Comparison of ENCODE assay signal across 1 cellular context in genomic region chr18:79393626-79394401, GRCh38.
TF ChIP-seq lines count a peak whose summit lies in the region.

No MANE protein-coding gene starts in this region.

TF ChIP-seq in HEK293, 187 proteins besides CTCF, POLR2A, EP300 and RAD21 (continued from another document):
- TF ChIP-seq, protein P1, sequence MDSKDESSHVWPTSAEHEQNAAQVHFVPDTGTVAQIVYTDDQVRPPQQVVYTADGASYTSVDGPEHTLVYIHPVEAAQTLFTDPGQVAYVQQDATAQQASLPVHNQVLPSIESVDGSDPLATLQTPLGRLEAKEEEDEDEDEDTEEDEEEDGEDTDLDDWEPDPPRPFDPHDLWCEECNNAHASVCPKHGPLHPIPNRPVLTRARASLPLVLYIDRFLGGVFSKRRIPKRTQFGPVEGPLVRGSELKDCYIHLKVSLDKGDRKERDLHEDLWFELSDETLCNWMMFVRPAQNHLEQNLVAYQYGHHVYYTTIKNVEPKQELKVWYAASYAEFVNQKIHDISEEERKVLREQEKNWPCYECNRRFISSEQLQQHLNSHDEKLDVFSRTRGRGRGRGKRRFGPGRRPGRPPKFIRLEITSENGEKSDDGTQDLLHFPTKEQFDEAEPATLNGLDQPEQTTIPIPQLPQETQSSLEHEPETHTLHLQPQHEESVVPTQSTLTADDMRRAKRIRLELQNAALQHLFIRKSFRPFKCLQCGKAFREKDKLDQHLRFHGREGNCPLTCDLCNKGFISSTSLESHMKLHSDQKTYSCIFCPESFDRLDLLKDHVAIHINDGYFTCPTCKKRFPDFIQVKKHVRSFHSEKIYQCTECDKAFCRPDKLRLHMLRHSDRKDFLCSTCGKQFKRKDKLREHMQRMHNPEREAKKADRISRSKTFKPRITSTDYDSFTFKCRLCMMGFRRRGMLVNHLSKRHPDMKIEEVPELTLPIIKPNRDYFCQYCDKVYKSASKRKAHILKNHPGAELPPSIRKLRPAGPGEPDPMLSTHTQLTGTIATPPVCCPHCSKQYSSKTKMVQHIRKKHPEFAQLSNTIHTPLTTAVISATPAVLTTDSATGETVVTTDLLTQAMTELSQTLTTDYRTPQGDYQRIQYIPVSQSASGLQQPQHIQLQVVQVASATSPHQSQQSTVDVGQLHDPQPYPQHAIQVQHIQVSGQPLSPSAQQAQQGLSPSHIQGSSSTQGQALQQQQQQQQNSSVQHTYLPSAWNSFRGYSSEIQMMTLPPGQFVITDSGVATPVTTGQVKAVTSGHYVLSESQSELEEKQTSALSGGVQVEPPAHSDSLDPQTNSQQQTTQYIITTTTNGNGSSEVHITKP (tag by site-specific recombination; IDR thresholded peaks at IDR 0.05) = peak; percentile 84
- no peak for TF ChIP-seq ZNF621 (tag by site-specific recombination; IDR thresholded peaks at IDR 0.05)
- no peak for TF ChIP-seq ZNF624 (tag by site-specific recombination; IDR thresholded peaks at IDR 0.05)
- TF ChIP-seq, protein P2, sequence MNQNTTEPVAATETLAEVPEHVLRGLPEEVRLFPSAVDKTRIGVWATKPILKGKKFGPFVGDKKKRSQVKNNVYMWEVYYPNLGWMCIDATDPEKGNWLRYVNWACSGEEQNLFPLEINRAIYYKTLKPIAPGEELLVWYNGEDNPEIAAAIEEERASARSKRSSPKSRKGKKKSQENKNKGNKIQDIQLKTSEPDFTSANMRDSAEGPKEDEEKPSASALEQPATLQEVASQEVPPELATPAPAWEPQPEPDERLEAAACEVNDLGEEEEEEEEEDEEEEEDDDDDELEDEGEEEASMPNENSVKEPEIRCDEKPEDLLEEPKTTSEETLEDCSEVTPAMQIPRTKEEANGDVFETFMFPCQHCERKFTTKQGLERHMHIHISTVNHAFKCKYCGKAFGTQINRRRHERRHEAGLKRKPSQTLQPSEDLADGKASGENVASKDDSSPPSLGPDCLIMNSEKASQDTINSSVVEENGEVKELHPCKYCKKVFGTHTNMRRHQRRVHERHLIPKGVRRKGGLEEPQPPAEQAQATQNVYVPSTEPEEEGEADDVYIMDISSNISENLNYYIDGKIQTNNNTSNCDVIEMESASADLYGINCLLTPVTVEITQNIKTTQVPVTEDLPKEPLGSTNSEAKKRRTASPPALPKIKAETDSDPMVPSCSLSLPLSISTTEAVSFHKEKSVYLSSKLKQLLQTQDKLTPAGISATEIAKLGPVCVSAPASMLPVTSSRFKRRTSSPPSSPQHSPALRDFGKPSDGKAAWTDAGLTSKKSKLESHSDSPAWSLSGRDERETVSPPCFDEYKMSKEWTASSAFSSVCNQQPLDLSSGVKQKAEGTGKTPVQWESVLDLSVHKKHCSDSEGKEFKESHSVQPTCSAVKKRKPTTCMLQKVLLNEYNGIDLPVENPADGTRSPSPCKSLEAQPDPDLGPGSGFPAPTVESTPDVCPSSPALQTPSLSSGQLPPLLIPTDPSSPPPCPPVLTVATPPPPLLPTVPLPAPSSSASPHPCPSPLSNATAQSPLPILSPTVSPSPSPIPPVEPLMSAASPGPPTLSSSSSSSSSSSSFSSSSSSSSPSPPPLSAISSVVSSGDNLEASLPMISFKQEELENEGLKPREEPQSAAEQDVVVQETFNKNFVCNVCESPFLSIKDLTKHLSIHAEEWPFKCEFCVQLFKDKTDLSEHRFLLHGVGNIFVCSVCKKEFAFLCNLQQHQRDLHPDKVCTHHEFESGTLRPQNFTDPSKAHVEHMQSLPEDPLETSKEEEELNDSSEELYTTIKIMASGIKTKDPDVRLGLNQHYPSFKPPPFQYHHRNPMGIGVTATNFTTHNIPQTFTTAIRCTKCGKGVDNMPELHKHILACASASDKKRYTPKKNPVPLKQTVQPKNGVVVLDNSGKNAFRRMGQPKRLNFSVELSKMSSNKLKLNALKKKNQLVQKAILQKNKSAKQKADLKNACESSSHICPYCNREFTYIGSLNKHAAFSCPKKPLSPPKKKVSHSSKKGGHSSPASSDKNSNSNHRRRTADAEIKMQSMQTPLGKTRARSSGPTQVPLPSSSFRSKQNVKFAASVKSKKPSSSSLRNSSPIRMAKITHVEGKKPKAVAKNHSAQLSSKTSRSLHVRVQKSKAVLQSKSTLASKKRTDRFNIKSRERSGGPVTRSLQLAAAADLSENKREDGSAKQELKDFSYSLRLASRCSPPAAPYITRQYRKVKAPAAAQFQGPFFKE (tag by site-specific recombination; IDR thresholded peaks at IDR 0.05; ENCODE audit: borderline replicate concordance) = no peak
- TF ChIP-seq ZNF777 (tag by site-specific recombination; IDR thresholded peaks at IDR 0.05; ENCODE audit: borderline replicate concordance) = no peak
- TF ChIP-seq ZNF132 (tag by site-specific recombination; IDR thresholded peaks at IDR 0.05; ENCODE audit: borderline replicate concordance) = no peak
- TF ChIP-seq ZBTB7A (tag by site-specific recombination; IDR thresholded peaks at IDR 0.05; ENCODE audit: low read depth) = no peak
- peak; percentile 51; the same call in 1 of the 2 replicates for TF ChIP-seq SP7 (tag by site-specific recombination; IDR thresholded peaks at IDR 0.05)
- no peak for TF ChIP-seq ZNF311 (tag by site-specific recombination; IDR thresholded peaks at IDR 0.05; ENCODE audit: borderline replicate concordance)
- no peak for TF ChIP-seq ZNF585B (tag by site-specific recombination; IDR thresholded peaks at IDR 0.05)
- TF ChIP-seq, protein P3, sequence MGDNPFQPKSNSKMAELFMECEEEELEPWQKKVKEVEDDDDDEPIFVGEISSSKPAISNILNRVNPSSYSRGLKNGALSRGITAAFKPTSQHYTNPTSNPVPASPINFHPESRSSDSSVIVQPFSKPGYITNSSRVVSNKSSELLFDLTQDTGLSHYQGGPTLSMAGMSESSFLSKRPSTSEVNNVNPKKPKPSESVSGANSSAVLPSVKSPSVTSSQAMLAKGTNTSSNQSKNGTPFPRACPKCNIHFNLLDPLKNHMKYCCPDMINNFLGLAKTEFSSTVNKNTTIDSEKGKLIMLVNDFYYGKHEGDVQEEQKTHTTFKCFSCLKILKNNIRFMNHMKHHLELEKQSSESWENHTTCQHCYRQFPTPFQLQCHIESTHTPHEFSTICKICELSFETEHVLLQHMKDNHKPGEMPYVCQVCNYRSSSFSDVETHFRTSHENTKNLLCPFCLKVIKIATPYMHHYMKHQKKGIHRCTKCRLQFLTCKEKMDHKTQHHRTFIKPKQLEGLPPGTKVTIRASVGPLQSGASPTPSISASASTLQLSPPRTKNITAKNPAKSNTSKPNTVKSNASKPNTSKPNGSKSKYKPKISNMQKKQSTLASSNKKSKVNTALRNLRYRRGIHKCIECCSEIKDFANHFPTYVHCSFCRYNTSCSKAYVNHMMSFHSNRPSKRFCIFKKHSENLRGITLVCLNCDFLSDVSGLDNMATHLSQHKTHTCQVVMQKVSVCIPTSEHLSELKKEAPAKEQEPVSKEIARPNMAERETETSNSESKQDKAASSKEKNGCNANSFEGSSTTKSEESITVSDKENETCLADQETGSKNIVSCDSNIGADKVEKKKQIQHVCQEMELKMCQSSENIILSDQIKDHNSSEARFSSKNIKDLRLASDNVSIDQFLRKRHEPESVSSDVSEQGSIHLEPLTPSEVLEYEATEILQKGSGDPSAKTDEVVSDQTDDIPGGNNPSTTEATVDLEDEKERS (tag by site-specific recombination; IDR thresholded peaks at IDR 0.05) = no peak
- TF ChIP-seq ZBTB11 (tag by site-specific recombination; conservative IDR thresholded peaks at IDR 0.05; ENCODE audit: low read depth) = no peak; the same call in 1 of the 2 replicates
- TF ChIP-seq ZNF266 (tag by site-specific recombination; IDR thresholded peaks at IDR 0.05; ENCODE audit: low read depth) = no peak
- peak; percentile 42 for TF ChIP-seq ZSCAN30 (tag by site-specific recombination; IDR thresholded peaks at IDR 0.05)
- TF ChIP-seq ZNF223 (tag by site-specific recombination; IDR thresholded peaks at IDR 0.05) = no peak
- TF ChIP-seq ZNF76 (tag by site-specific recombination; IDR thresholded peaks at IDR 0.05; ENCODE audit: borderline replicate concordance, low read depth) = no peak
- no peak for TF ChIP-seq ZNF221 (tag by site-specific recombination; IDR thresholded peaks at IDR 0.05; ENCODE audit: borderline replicate concordance)
- TF ChIP-seq ZNF341 (tag by site-specific recombination; IDR thresholded peaks at IDR 0.05; ENCODE audit: low read depth) = peak; percentile 92
- no peak for TF ChIP-seq ZNF555 (tag by site-specific recombination; conservative IDR thresholded peaks at IDR 0.05)
- no peak for TF ChIP-seq ZNF664 (tag by site-specific recombination; IDR thresholded peaks at IDR 0.05)
- TF ChIP-seq ZSCAN4 (tag by site-specific recombination; IDR thresholded peaks at IDR 0.05) = no peak
- TF ChIP-seq ZNF747 (tag by site-specific recombination; IDR thresholded peaks at IDR 0.05) = no peak
- no peak for TF ChIP-seq ZFP3 (tag by site-specific recombination; IDR thresholded peaks at IDR 0.05; ENCODE audit: low read depth)
- 0 out of 2 replicates have a peak, but pooled peaks have one; percentile 38 for TF ChIP-seq PRDM4 (tag by site-specific recombination; IDR thresholded peaks at IDR 0.05)
- no peak for TF ChIP-seq GLI4 (tag by site-specific recombination; IDR thresholded peaks at IDR 0.05)
- TF ChIP-seq YY2 (tag by site-specific recombination; IDR thresholded peaks at IDR 0.05) = no peak
- TF ChIP-seq ZXDB (tag by site-specific recombination; IDR thresholded peaks at IDR 0.05) = peak; percentile 39
- TF ChIP-seq ZNF530 (tag by site-specific recombination; IDR thresholded peaks at IDR 0.05; ENCODE audit: low read depth) = no peak
- no peak for TF ChIP-seq KLF7 (tag by site-specific recombination; IDR thresholded peaks at IDR 0.05; ENCODE audit: borderline replicate concordance)
- TF ChIP-seq ZNF354C (tag by site-specific recombination; IDR thresholded peaks at IDR 0.05; ENCODE audit: borderline replicate concordance, low read depth) = no peak
- no peak for TF ChIP-seq ZNF514 (tag by site-specific recombination; IDR thresholded peaks at IDR 0.05)
- TF ChIP-seq ZNF423 (tag by site-specific recombination; IDR thresholded peaks at IDR 0.05) = no peak
